ENCODE assay signal across 23 cellular contexts in genomic region chr1:56145524-56145923, GRCh38.
"Had no signal": no experiment of that assay in that cellular context is flagged by ENCODE, and none has a peak within 500 bp of the region (broad histone marks: within the 10 kb centered on the region; RNA-seq: fewer than 3 reads in every experiment).

No MANE protein-coding gene starts in this region.

- H3K9me3 Mint-ChIP-seq: nephron had no signal

- H3K27ac ChIP-seq: dorsolateral prefrontal cortex, hepatocyte, neutrophil, right atrium auricular region, thoracic aorta had no signal

- H3K36me3 Mint-ChIP-seq: naive B cell, type B pancreatic cell had no signal

- H3K4me2 ChIP-seq: hepatocyte had no signal

- H3K79me2 ChIP-seq: hepatocyte had no signal

- H3K4me3 ChIP-seq: dorsolateral prefrontal cortex, hepatocyte, lung, right atrium auricular region, sigmoid colon, skin epidermis, stomach, thoracic aorta had no signal

- ATAC-seq: esophagus mucosa, left cardiac atrium, left ventricle myocardium superior had no signal

- H3K27ac Mint-ChIP-seq: naive B cell, type B pancreatic cell had no signal

- DNase-seq: cortex of kidney; dorsolateral prefrontal cortex; effector CD8-positive, alpha-beta T cell; head of caudate nucleus; kidney; left cardiac atrium; left ventricle myocardium superior; mesenchymal stem cell; naive B cell; posterior cingulate gyrus; sigmoid colon; stimulated activated naive CD4-positive, alpha-beta T cell; stomach; substantia nigra had no signal

- H2AFZ ChIP-seq: hepatocyte had no signal

- H3K4me1 Mint-ChIP-seq: naive B cell had no signal

- H3K27me3 ChIP-seq: dorsolateral prefrontal cortex, hepatocyte, neutrophil, right atrium auricular region, sigmoid colon, stomach had no signal

- H3K9me3 ChIP-seq: neutrophil, right atrium auricular region, sigmoid colon, stomach, thoracic aorta had no signal

- H3K4me3 Mint-ChIP-seq: naive B cell, nephron, type B pancreatic cell had no signal

- H3K36me3 ChIP-seq: neutrophil, right atrium auricular region, sigmoid colon, stomach, thoracic aorta had no signal
